ENCODE assay signal across 8 cellular contexts in the genomic region with DNA sequence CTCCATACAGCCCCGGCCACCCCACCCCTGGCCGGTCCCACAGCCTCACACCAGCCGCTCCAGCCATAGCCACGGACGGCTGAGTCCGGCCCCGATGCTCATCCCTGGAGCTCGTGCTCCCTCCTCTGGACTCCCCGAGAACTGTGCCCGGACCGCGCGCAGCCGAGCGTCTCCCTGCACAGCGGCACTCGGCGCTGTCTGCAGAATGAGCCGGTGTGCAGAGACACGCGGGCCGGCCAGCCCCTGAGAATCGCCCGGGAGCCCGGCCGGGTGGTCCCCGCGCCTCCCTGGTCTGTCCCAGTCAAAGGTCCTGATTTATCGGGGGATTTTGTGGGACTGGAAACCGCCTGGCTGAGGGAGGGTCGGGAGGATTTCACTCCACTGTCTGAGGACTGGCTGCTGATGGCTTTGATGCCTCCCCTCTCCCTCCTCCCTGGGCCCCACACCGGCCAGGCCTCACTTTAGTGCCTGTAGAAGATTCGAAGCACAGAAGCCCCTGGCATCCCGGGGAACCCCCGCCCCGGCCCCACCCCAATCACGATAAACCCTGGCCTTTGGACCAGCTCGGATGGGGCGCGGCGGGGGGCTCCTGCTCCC.
A peak's percentile ranks its signal among the peaks of the same experiment; 100 is the strongest.
DNase-seq lines count a peak whose midpoint lies in the region; ATAC-seq and TF ChIP-seq lines count a peak whose summit lies in the region.

No MANE protein-coding gene starts in this region.

- peak; percentile 49 for TF ChIP-seq CTCF in IMR-90 (conservative IDR thresholded peaks at IDR 0.05; ENCODE audit: low read depth, low read length)
- TF ChIP-seq CTCF in SK-N-SH (IDR thresholded peaks at IDR 0.05), result peak; percentile 39
- TF ChIP-seq CTCF in right atrium auricular region (IDR thresholded peaks at IDR 0.05), result peak; percentile 13 to 74

- no peak overlapping the region for H2AK5ac ChIP-seq in IMR-90 (ENCODE audit: low read depth, low read length)

- H3K4ac ChIP-seq in IMR-90 (ENCODE audit: low read depth, low read length), result no peak overlapping the region

- CTCF ChIA-PET in IMR-90 (lab: Yijun Ruan, JAX), result no interaction called here
- CTCF ChIA-PET in SK-N-SH (lab: Yijun Ruan, JAX), result interaction anchor here (0.6 to 3.3 kb wide), 13 partner anchors 11 to 953 kb away, joined by 3 to 15 read pairs (median 5); no protein-coding TSS in a partner anchor

- H3K4me1 ChIP-seq in IMR-90 (ENCODE audit: control insufficient read depth, insufficient read depth, low read length) (no peaks in the 10 kb centered on the region), SK-N-SH (ENCODE audit: control insufficient read depth in 1 of 2, insufficient read depth in 2 of 2, low read depth in 1 of 2, low read length in 1 of 2) (peaks cover 0 to 2% of the 10 kb centered on the region in 2 experiments; a peak in 1 of 4 replicates), right atrium auricular region (peaks cover 0 to 12% of the 10 kb centered on the region in 2 donors)

- no peak overlapping the region for H4K8ac ChIP-seq in IMR-90 (ENCODE audit: low read depth in 2 of 2, low read length in 2 of 2)

- no peak overlapping the region for H2BK5ac ChIP-seq in IMR-90 (ENCODE audit: low read depth, low read length, poor library complexity, severe bottlenecking)

- intact Hi-C loops in IMR-90 (cut with micrococcal nuclease), result no loop called here
- intact Hi-C loops in sciatic nerve (cut with DNase I), result no loop called here

- TF ChIP-seq EP300 in SK-N-SH (IDR thresholded peaks at IDR 0.05; ENCODE audit: borderline replicate concordance in 1 of 2, low read depth in 1 of 2, low read length in 1 of 2), result no peak

- H3K9me3 ChIP-seq in IMR-90 (ENCODE audit: control insufficient read depth, insufficient read depth, low read length) (no peaks in the 10 kb centered on the region), SK-N-SH (no peaks in the 10 kb centered on the region), right atrium auricular region (no peaks in the 10 kb centered on the region)

- H2BK20ac ChIP-seq in IMR-90 (ENCODE audit: low read depth, low read length), result no peak overlapping the region

- no peak overlapping the region for H3K4me2 ChIP-seq in IMR-90 (ENCODE audit: low read depth, low read length)
- no peak overlapping the region for H3K4me2 ChIP-seq in SK-N-SH

- no peak overlapping the region for H3K18ac ChIP-seq in IMR-90 (ENCODE audit: low read depth, low read length)

- no peaks in the 10 kb centered on the region for H3K79me1 ChIP-seq in IMR-90 (ENCODE audit: low read depth in 1 of 2, low read length in 2 of 2)

- H3K27ac Mint-ChIP-seq in activated naive CD4-positive, alpha-beta T cell treated with anti-CD3 and anti-CD28 coated beads, Interleukin-2, amount 50 U/mL, for 72 hours, result peak overlapping the region in 1 of 2 donors; percentile 61

- 4% methylated on average over 18 of the region's 41 CpGs; no CpG with 5 or more reads in 1 of the 2 experiments for WGBS in IMR-90 (ENCODE audit: extremely low coverage in 2 of 2, insufficient read length in 1 of 2), 2 experiments
- WGBS in SK-N-SH (ENCODE audit: low lambda C conversion rate), result 11% methylated on average over 15 of the region's 41 CpGs

- POLR2A ChIA-PET in IMR-90 (lab: Charles Lee; ENCODE audit: unreplicated experiment), result no interaction called here
- POLR2A ChIA-PET in SK-N-SH (lab: Yijun Ruan, JAX), result interaction anchor here (1.0 kb wide), 1 partner anchor 11 kb away, joined by 4 read pairs; no protein-coding TSS in a partner anchor

- H2AK9ac ChIP-seq in IMR-90 (replicated peaks; ENCODE audit: low read depth, low read length, poor library complexity), result no peak overlapping the region

- H3K79me2 ChIP-seq in SK-N-SH (ENCODE audit: insufficient read depth), result no peaks in the 10 kb centered on the region

- no peak overlapping the region for H4K5ac ChIP-seq in IMR-90 (ENCODE audit: low read depth, low read length)

- in situ Hi-C loops in IMR-90 (cut with MboI; ENCODE audit: low sequenced_read_pairs), result no loop called here

- BruUV-seq in IMR-90 (replicated peaks; lab: Mats Ljungman, UMichigan), result no TSS peak

- no peak overlapping the region for H3K56ac ChIP-seq in IMR-90 (ENCODE audit: extremely low read depth, insufficient read depth, low read length)

- no peak overlapping the region for H3K14ac ChIP-seq in IMR-90 (replicated peaks; ENCODE audit: low read depth, low read length)

- no peaks in the 10 kb centered on the region for H3K36me3 ChIP-seq in IMR-90 (ENCODE audit: control insufficient read depth, insufficient read depth, low read length)
- H3K36me3 ChIP-seq in SK-N-SH (replicated peaks in 1 of 2; ENCODE audit: control insufficient read depth in 1 of 2, insufficient read depth in 2 of 2, low read length in 1 of 2), result no peaks in the 10 kb centered on the region
- no peaks in the 10 kb centered on the region for H3K36me3 ChIP-seq in right atrium auricular region

- H2BK15ac ChIP-seq in IMR-90 (ENCODE audit: low read depth, low read length), result no peak overlapping the region

- no peak for TF ChIP-seq POLR2A in IMR-90 (IDR thresholded peaks at IDR 0.05; ENCODE audit: low read depth, low read length)

- H2AFZ ChIP-seq in IMR-90 (replicated peaks; ENCODE audit: low read length, poor library complexity) (no peak overlapping the region), SK-N-SH (ENCODE audit: low read depth) (no peak overlapping the region)

- H3K9me2 ChIP-seq in SK-N-SH, result no peaks in the 10 kb centered on the region

- H3K4me3 ChIP-seq in IMR-90 (ENCODE audit: insufficient read depth, low read depth, low read length), result no peak overlapping the region
- no peak overlapping the region for H3K4me3 ChIP-seq in SK-N-SH (ENCODE audit: low read depth in 2 of 2, low read length in 1 of 2)
- H3K4me3 ChIP-seq in right atrium auricular region, result peak overlapping the region in 1 of 2 donors; percentile 41

- H3K23ac ChIP-seq in IMR-90 (ENCODE audit: low read depth, low read length), result no peak overlapping the region

- H3K36me3 Mint-ChIP-seq in activated naive CD4-positive, alpha-beta T cell treated with anti-CD3 and anti-CD28 coated beads, Interleukin-2, amount 50 U/mL, for 72 hours, result no peaks in the 10 kb centered on the region

- TF ChIP-seq RAD21 in IMR-90 (IDR thresholded peaks at IDR 0.05; ENCODE audit: low read length) (peak; percentile 61), SK-N-SH (IDR thresholded peaks at IDR 0.05; ENCODE audit: low read length) (peak; percentile 83)

- H4K91ac ChIP-seq in IMR-90 (ENCODE audit: insufficient read depth, low read depth, low read length), result no peak overlapping the region

- H3K9me1 ChIP-seq in IMR-90 (ENCODE audit: insufficient read depth, low read length), result no peaks in the 10 kb centered on the region

- dilution Hi-C loops in IMR-90 (cut with HindIII; ENCODE audit: low sequenced_read_pairs, unreplicated experiment), result no loop called here

- peak; percentile 98 for ATAC-seq in IMR-90 (ENCODE audit: low read depth)
- peak; percentile 91 to 97 for ATAC-seq in activated naive CD4-positive, alpha-beta T cell treated with anti-CD3 and anti-CD28 coated beads, Interleukin-2, amount 50 U/mL, for 72 hours
- peak; percentile 62 for ATAC-seq in sciatic nerve
- ATAC-seq in GM21360 (IDR thresholded peaks at IDR 0.05; ENCODE audit: unreplicated experiment), result no peak

- H3K9me3 Mint-ChIP-seq in activated naive CD4-positive, alpha-beta T cell treated with anti-CD3 and anti-CD28 coated beads, Interleukin-2, amount 50 U/mL, for 72 hours, result no peaks in the 10 kb centered on the region

- DNase-seq in ELR (ENCODE audit: low read depth) (peak; percentile 9), IMR-90 (peak; percentile 20), SK-N-SH (peak; percentile 93), right atrium auricular region (ENCODE audit: low spot score) (peak; percentile 57), sciatic nerve (ENCODE audit: low spot score) (no peak), HPDE6-E6E7 (ENCODE audit: extremely low spot score) (no peak)
- DNase-seq in activated naive CD4-positive, alpha-beta T cell treated with anti-CD3 and anti-CD28 coated beads, Interleukin-2, amount 50 U/mL, for 72 hours (ENCODE audit: low spot score in 2 of 2), result peak; percentile 68 to 84

- peaks cover 20% of the 10 kb centered on the region for H3K27me3 ChIP-seq in IMR-90 (ENCODE audit: control insufficient read depth, insufficient read depth, low read length)
- H3K27me3 ChIP-seq in SK-N-SH (ENCODE audit: insufficient read depth), result peaks cover 9% of the 10 kb centered on the region; the same call in 1 of the 2 replicates
- peaks cover 0 to 4% of the 10 kb centered on the region in 2 donors for H3K27me3 ChIP-seq in right atrium auricular region

- no peak overlapping the region for H2BK120ac ChIP-seq in IMR-90 (ENCODE audit: low read depth, low read length)

- no peak overlapping the region for H3K27ac ChIP-seq in IMR-90 (ENCODE audit: insufficient read depth, low read length)
- no peak overlapping the region for H3K27ac ChIP-seq in SK-N-SH (ENCODE audit: low read depth in 2 of 2, low read length in 1 of 2)
- H3K27ac ChIP-seq in right atrium auricular region, result no peak overlapping the region

- H3F3A ChIP-seq in SK-N-SH (replicated peaks; ENCODE audit: insufficient read depth), result no peaks in the 10 kb centered on the region

- H3K9ac ChIP-seq in IMR-90 (ENCODE audit: low read depth, low read length) (no peak overlapping the region), SK-N-SH (no peak overlapping the region)

- H4K20me1 ChIP-seq in IMR-90 (ENCODE audit: insufficient read depth, low read length), result no peaks in the 10 kb centered on the region
- no peaks in the 10 kb centered on the region for H4K20me1 ChIP-seq in SK-N-SH (ENCODE audit: insufficient read depth)

TF ChIP-seq in IMR-90, 13 proteins besides CTCF, POLR2A, EP300 and RAD21:
- peak; percentile 25; the same call in 1 of the 2 replicates for TF ChIP-seq SMC3 (IDR thresholded peaks at IDR 0.05; ENCODE audit: low read depth, low read length)
- TF ChIP-seq NFE2L2 (IDR thresholded peaks at IDR 0.05; ENCODE audit: low read depth, low read length), result no peak

TF ChIP-seq in SK-N-SH, 30 proteins besides CTCF, POLR2A, EP300 and RAD21:
- no peak for TF ChIP-seq RFX5 (IDR thresholded peaks at IDR 0.05; ENCODE audit: low read length)
- TF ChIP-seq SMC3 (IDR thresholded peaks at IDR 0.05; ENCODE audit: low read depth, low read length), result peak; percentile 59

Comparison
In these comparisons a context has a peak if more than half of its experiments do, and no peak if none do; other contexts are left out.
1. DNase-seq: peak in ELR (single experiment), IMR-90 (single experiment), SK-N-SH (single experiment), activated naive CD4-positive, alpha-beta T cell treated with anti-CD3 and anti-CD28 coated beads, Interleukin-2, amount 50 U/mL, for 72 hours (2 of 2) and right atrium auricular region (single experiment); none in sciatic nerve (single experiment) and HPDE6-E6E7 (single experiment).
2. Peak in every context shown above with its lines, with median percentiles within 50 percentile points of each other: CTCF ChIP-seq.